ENCODE assay signal across 18 cellular contexts in genomic region chr7:112649560-112649959, GRCh38.
"Had no signal": no experiment of that assay in that cellular context is flagged by ENCODE, and none has a peak within 500 bp of the region (broad histone marks: within the 10 kb centered on the region; RNA-seq: fewer than 3 reads in every experiment).

No MANE protein-coding gene starts in this region.

- H3K4me1 ChIP-seq: tibial artery, uterus had no signal

- H3K9me3 ChIP-seq: uterus had no signal

- H3K36me3 ChIP-seq: tibial artery, uterus had no signal

- DNase-seq: activated CD4-positive, alpha-beta T cell treated with anti-CD3 and anti-CD28 coated beads for 4 hours; activated CD8-positive, alpha-beta T cell treated with anti-CD3 and anti-CD28 coated beads for 36 hours; activated naive CD8-positive, alpha-beta T cell treated with anti-CD3 and anti-CD28 coated beads for 36 hours; activated T-cell treated with anti-CD3 and anti-CD28 coated beads, Interleukin-2, amount 50 U/mL, for 48 hours; cerebellar nuclear complex; effector memory CD4-positive, alpha-beta T cell; hippocampal formation; kidney; mesendoderm; nucleus accumbens; right cardiac atrium; small intestine; stimulated activated CD4-positive, alpha-beta T cell treated with anti-CD3 and anti-CD28 coated beads, Interleukin-4, amount 100 ng/mL, for 24 hours; stimulated activated naive CD4-positive, alpha-beta T cell; T-helper 2 cell; tibial artery; uterus had no signal

- H3K27ac ChIP-seq: tibial artery, uterus had no signal

- H3K27me3 ChIP-seq: tibial artery, uterus had no signal

- H3K4me3 ChIP-seq: tibial artery, uterus had no signal

- ATAC-seq: activated CD8-positive, alpha-beta T cell treated with anti-CD3 and anti-CD28 coated beads for 36 hours; right cardiac atrium; WTC11 had no signal
